ENCODE assay signal across 29 cellular contexts in genomic region chr7:141486959-141487358, GRCh38.
"Had no signal": no experiment of that assay in that cellular context is flagged by ENCODE, and none has a peak within 500 bp of the region (broad histone marks: within the 10 kb centered on the region; RNA-seq: fewer than 3 reads in every experiment).

No MANE protein-coding gene starts in this region.

- H3K4me1 Mint-ChIP-seq: activated B cell treated with CpG ODN at 0.5 μM for 24 hours; activated CD4-positive, alpha-beta T cell treated with anti-CD3 and anti-CD28 coated beads for 36 hours; activated naive CD4-positive, alpha-beta T cell treated with anti-CD3 and anti-CD28 coated beads, Interleukin-2, amount 50 U/mL, for 24 hours; IgD-negative memory B cell had no signal

- ATAC-seq: activated CD4-positive, alpha-beta T cell treated with anti-CD3 and anti-CD28 coated beads for 36 hours; Panc1; T-helper 17 cell had no signal

- H3K36me3 Mint-ChIP-seq: activated naive CD4-positive, alpha-beta T cell treated with anti-CD3 and anti-CD28 coated beads, Interleukin-2, amount 50 U/mL, for 24 hours had no signal

- H3K27ac Mint-ChIP-seq: activated B cell treated with CpG ODN at 0.5 μM for 24 hours; activated CD4-positive, alpha-beta memory T cell treated with anti-CD3 and anti-CD28 coated beads, Interleukin-2, amount 10 ng/mL, durations not matched to agents 7 days and 5 days; activated CD4-positive, alpha-beta T cell treated with anti-CD3 and anti-CD28 coated beads for 36 hours; activated naive CD4-positive, alpha-beta T cell treated with anti-CD3 and anti-CD28 coated beads, Interleukin-2, amount 50 U/mL, for 24 hours; activated T-cell treated with anti-CD3 and anti-CD28 coated beads, Interleukin-2, amount 50 U/mL, for 24 hours; activated T-helper 1 cell treated with anti-CD3 and anti-CD28 coated beads, Interleukin-12 subunit alpha, Interleukin-12 subunit beta, Interleukin-2, Interleukin-4 antibody, amounts not matched to agents 30 ng/mL and 10 ng/mL and 1 ng/mL, durations not matched to agents 14 hours and 24 hours and 36 hours; IgD-negative memory B cell; T-helper 17 cell had no signal

- H3K9me3 Mint-ChIP-seq: activated B cell treated with CpG ODN at 0.5 μM for 24 hours; activated CD4-positive, alpha-beta memory T cell treated with anti-CD3 and anti-CD28 coated beads, Interleukin-2, amount 10 ng/mL, durations not matched to agents 7 days and 5 days; activated naive CD4-positive, alpha-beta T cell treated with anti-CD3 and anti-CD28 coated beads, Interleukin-2, amount 50 U/mL, for 24 hours; activated T-cell treated with anti-CD3 and anti-CD28 coated beads, Interleukin-2, amount 50 U/mL, for 24 hours; activated T-helper 1 cell treated with anti-CD3 and anti-CD28 coated beads, Interleukin-12 subunit alpha, Interleukin-12 subunit beta, Interleukin-2, Interleukin-4 antibody, amounts not matched to agents 30 ng/mL and 10 ng/mL and 1 ng/mL, durations not matched to agents 14 hours and 24 hours and 36 hours; IgD-negative memory B cell had no signal

- H3K4me3 Mint-ChIP-seq: activated B cell treated with CpG ODN at 0.5 μM for 24 hours; activated CD4-positive, alpha-beta memory T cell treated with anti-CD3 and anti-CD28 coated beads, Interleukin-2, amount 10 ng/mL, durations not matched to agents 7 days and 5 days; activated CD4-positive, alpha-beta T cell treated with anti-CD3 and anti-CD28 coated beads for 36 hours; activated naive CD4-positive, alpha-beta T cell treated with anti-CD3 and anti-CD28 coated beads, Interleukin-2, amount 50 U/mL, for 24 hours; activated T-cell treated with anti-CD3 and anti-CD28 coated beads, Interleukin-2, amount 50 U/mL, for 24 hours; activated T-helper 1 cell treated with anti-CD3 and anti-CD28 coated beads, Interleukin-12 subunit alpha, Interleukin-12 subunit beta, Interleukin-2, Interleukin-4 antibody, amounts not matched to agents 30 ng/mL and 10 ng/mL and 1 ng/mL, durations not matched to agents 14 hours and 24 hours and 36 hours; IgD-negative memory B cell; T-helper 17 cell had no signal

- DNase-seq: activated B cell treated with CpG ODN at 0.5 μM for 24 hours; activated CD4-positive, alpha-beta memory T cell treated with anti-CD3 and anti-CD28 coated beads, Interleukin-2, amount 10 ng/mL, durations not matched to agents 7 days and 5 days; activated CD4-positive, alpha-beta T cell treated with anti-CD3 and anti-CD28 coated beads for 36 hours; activated CD4-positive, alpha-beta T cell treated with anti-CD3 and anti-CD28 coated beads, Interleukin-2, amount 50 U/mL, for 1 hour; activated CD8-positive, alpha-beta memory T cell treated with anti-CD3 and anti-CD28 coated beads, Interleukin-2, amount 50 U/mL, for 48 hours; activated effector memory CD4-positive, alpha-beta T cell treated with Interleukin-2 at 50 U/mL for 16 hours; activated naive CD4-positive, alpha-beta T cell; activated T-cell treated with anti-CD3 and anti-CD28 coated beads, Interleukin-2, amount 50 U/mL, for 24 hours; aorta; caudate nucleus; KG1; MG63; NCI-H1048; NCI-H146; NCI-H1930; NCI-H2171; NCI-H2227 treated with DMSO at 0.1 percent for 48 hours; NCI-H446 treated with DMSO at 0.1 percent for 48 hours; NCI-H524 treated with DMSO at 0.1 percent for 48 hours; NCI-H748 treated with DMSO at 0.1 percent for 48 hours; OCI-M1; Right ventricle myocardium superior; SJCRH30; T-helper 17 cell; T-helper 9 cell had no signal
